Comparison of ENCODE assay signal across 8 cellular contexts in the genomic region with DNA sequence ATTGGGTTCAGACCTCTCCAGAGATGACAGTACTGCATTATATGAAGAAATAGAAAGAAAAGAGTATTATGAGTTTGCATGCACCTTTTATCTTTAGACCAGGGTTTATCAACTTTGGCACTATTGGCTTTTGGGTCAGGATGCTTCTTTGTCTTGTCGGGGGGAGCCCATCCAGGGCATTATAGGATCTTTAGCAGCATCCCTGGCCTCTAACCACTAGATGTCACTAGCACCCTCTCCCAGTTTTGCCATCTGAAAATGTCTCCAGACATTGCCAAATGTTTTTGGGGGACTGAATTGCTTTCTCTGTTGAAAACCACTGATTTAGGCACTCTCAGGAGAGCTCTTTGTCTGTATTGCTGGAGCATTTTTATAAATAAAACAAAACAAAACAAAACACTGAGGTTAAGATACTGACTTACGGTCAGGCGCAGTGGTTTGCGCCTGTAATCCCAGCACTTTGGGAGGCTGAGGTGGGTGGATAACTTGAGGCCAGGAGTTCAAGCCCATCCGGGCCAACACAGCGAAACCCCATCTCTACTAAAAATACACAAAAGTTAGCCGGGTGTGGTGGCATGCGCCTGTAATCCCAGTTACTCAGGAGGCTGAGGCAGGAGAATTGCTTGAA. TPM values are rescaled to one million over a fixed set of nuclear protein-coding genes. Genes with fewer than 3 reads are reported as not detected.
A peak's percentile ranks its signal among the peaks of the same experiment; 100 is the strongest.
DNase-seq lines count a peak whose midpoint lies in the region; ATAC-seq, FAIRE-seq and TF ChIP-seq lines count a peak whose summit lies in the region.

No MANE protein-coding gene starts in this region.

- H3K4me2 ChIP-seq in GM12878 (ENCODE audit: control insufficient read depth, insufficient read depth) = no peak overlapping the region

- H3K9me3 ChIP-seq in GM12878 (replicated peaks; ENCODE audit: control insufficient read depth, insufficient read depth, low read length) = no peaks in the 10 kb centered on the region
- no peaks in the 10 kb centered on the region for H3K9me3 ChIP-seq in tibial nerve

- BruUV-seq in GM12878 (replicated peaks; lab: Mats Ljungman, UMichigan) = no TSS peak

- RAD21 ChIA-PET in GM12878 (lab: Charles Lee; ENCODE audit: unreplicated experiment) = no interaction called here

- TF ChIP-seq CTCF in GM12878 (IDR thresholded peaks at IDR 0.05 in 2 of 3, conservative IDR thresholded peaks at IDR 0.05 in 1 of 3; ENCODE audit: control insufficient read depth in 2 of 3, extremely low read depth in 1 of 3, insufficient read depth in 1 of 3, low read depth in 3 of 3, low read length in 3 of 3) (peak; percentile 83 to 88 (median 87)), tibial nerve (IDR thresholded peaks at IDR 0.05) (peak; percentile 46 to 69 (median 58))

- no peak overlapping the region for H2AFZ ChIP-seq in GM12878 (ENCODE audit: control insufficient read depth, low read depth, low read length)

- TF ChIP-seq EP300 in GM12878 (IDR thresholded peaks at IDR 0.05; ENCODE audit: borderline replicate concordance in 1 of 2, control insufficient read depth in 1 of 2, low read depth in 2 of 2, low read length in 2 of 2) = no peak
- TF ChIP-seq EP300 in tibial nerve (IDR thresholded peaks at IDR 0.05) = no peak

- SMC1A ChIA-PET in GM12878 (lab: Charles Lee; ENCODE audit: uncharacterized antibody, unreplicated experiment) = no interaction called here

- no peaks in the 10 kb centered on the region for H4K20me1 ChIP-seq in GM12878 (ENCODE audit: control insufficient read depth, insufficient read depth)

- CTCF ChIA-PET in GM12878 (lab: Yijun Ruan, JAX) = interaction anchor here (0.7 to 1.0 kb wide), 3 partner anchors 10 to 451 kb away, joined by 3 to 4 read pairs (median 3); no protein-coding TSS in a partner anchor

- POLR2A ChIA-PET in GM12878 (lab: Charles Lee) = no interaction called here

- H3K27ac ChIP-seq in GM12878 (ENCODE audit: control insufficient read depth, insufficient read depth) = no peak overlapping the region
- H3K27ac ChIP-seq in tibial nerve = peak overlapping the region in 2 of 4 donors; percentile 50 to 78

- in situ Hi-C loops in GM12878 (cut with MboI) = loop anchor here (5.0 kb wide), 2 partner anchors 211 to 676 kb away; no protein-coding TSS in a partner anchor

- no peaks in the 10 kb centered on the region for H3K79me2 ChIP-seq in GM12878 (ENCODE audit: control insufficient read depth, insufficient read depth, low read length)

- H3K9ac ChIP-seq in GM12878 (ENCODE audit: control insufficient read depth, insufficient read depth, low read length) = no peak overlapping the region

- TF ChIP-seq RAD21 in GM12878 (IDR thresholded peaks at IDR 0.05; ENCODE audit: insufficient read depth, low read depth, low read length) = peak; percentile 89

- FAIRE-seq in GM12878 (lab: Jason Lieb, UNC) = peak; percentile 47

- DNase-seq in D341Med (ENCODE audit: low spot score) (peak; percentile 39), GM19240 (ENCODE audit: insufficient read length, low spot score) (peak; percentile 41), NOMO-1 treated with dmso at 0.1 percent for 144 hours (lab: John Stamatoyannopoulos, UW; ENCODE audit: unreplicated experiment) (peak; percentile 18), GM12878 (ENCODE audit: low read depth, low spot score) (no peak), left colon (peak in 1 of 2 donors; percentile 15), tibial nerve (ENCODE audit: low spot score in 2 of 2) (peak in 1 of 2 donors; percentile 11), posterior vena cava (ENCODE audit: low spot score) (no peak)

- intact Hi-C loops in GM12878 (cut with micrococcal nuclease; ENCODE audit: unreplicated experiment) (loop anchor here (1.0 to 5.0 kb wide), 6 partner anchors 61 to 684 kb away; no protein-coding TSS in a partner anchor), left colon (cut with DNase I, micrococcal nuclease) (no loop called here), posterior vena cava (cut with DNase I) (no loop called here)

- peak; percentile 90 for ATAC-seq in GM12878
- peak; percentile 48 for ATAC-seq in left colon
- no peak for ATAC-seq in HG03457 (IDR thresholded peaks at IDR 0.05; ENCODE audit: unreplicated experiment)

- no peaks in the 10 kb centered on the region for H3K4me1 ChIP-seq in GM12878 (ENCODE audit: control insufficient read depth, insufficient read depth, low read length)
- peaks cover 0 to 5% (median 0%) of the 10 kb centered on the region in 4 donors for H3K4me1 ChIP-seq in tibial nerve

- TF ChIP-seq POLR2A in GM12878 (IDR thresholded peaks at IDR 0.05; ENCODE audit: low read depth, low read length) (no peak), tibial nerve (IDR thresholded peaks at IDR 0.05) (no peak)

- H3K36me3 ChIP-seq in GM12878 (ENCODE audit: control insufficient read depth in 2 of 2, insufficient read depth in 2 of 2, low read length in 1 of 2) (no peaks in the 10 kb centered on the region), tibial nerve (no peaks in the 10 kb centered on the region)

- 71% methylated on average over 8 of the region's 8 CpGs for WGBS in GM12878 (ENCODE audit: insufficient coverage, insufficient replicate concordance, low lambda C conversion rate, missing lambda C conversion rate)
- WGBS in tibial nerve, 2 donors = 29 to 59% methylated on average over 3 to 8 of the region's 8 CpGs

- H3K4me3 ChIP-seq in GM12878 (no peak overlapping the region), tibial nerve (no peak overlapping the region)

- H3K27me3 ChIP-seq in GM12878 (replicated peaks in 1 of 2; ENCODE audit: control insufficient read depth in 2 of 2, insufficient read depth in 2 of 2, low read length in 1 of 2) = no peaks in the 10 kb centered on the region
- no peaks in the 10 kb centered on the region for H3K27me3 ChIP-seq in tibial nerve

TF ChIP-seq in GM12878, 131 proteins besides CTCF, POLR2A, EP300 and RAD21 (continues in another document):
- TF ChIP-seq, protein P1, sequence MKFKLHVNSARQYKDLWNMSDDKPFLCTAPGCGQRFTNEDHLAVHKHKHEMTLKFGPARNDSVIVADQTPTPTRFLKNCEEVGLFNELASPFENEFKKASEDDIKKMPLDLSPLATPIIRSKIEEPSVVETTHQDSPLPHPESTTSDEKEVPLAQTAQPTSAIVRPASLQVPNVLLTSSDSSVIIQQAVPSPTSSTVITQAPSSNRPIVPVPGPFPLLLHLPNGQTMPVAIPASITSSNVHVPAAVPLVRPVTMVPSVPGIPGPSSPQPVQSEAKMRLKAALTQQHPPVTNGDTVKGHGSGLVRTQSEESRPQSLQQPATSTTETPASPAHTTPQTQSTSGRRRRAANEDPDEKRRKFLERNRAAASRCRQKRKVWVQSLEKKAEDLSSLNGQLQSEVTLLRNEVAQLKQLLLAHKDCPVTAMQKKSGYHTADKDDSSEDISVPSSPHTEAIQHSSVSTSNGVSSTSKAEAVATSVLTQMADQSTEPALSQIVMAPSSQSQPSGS (IDR thresholded peaks at IDR 0.05; ENCODE audit: low read length) = no peak
- TF ChIP-seq, protein P2, sequence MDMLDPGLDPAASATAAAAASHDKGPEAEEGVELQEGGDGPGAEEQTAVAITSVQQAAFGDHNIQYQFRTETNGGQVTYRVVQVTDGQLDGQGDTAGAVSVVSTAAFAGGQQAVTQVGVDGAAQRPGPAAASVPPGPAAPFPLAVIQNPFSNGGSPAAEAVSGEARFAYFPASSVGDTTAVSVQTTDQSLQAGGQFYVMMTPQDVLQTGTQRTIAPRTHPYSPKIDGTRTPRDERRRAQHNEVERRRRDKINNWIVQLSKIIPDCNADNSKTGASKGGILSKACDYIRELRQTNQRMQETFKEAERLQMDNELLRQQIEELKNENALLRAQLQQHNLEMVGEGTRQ (IDR thresholded peaks at IDR 0.05; ENCODE audit: borderline replicate concordance, low read depth, low read length) = no peak
- TF ChIP-seq ZBED1 (IDR thresholded peaks at IDR 0.05; ENCODE audit: borderline replicate concordance) = no peak

RNA-seq across cellular contexts. Expression of a gene that starts 23.6 kb away (rescaled TPM):
- 17.6 and 21.4 TPM in 2 replicates for total RNA-seq in GM12878 (2013; cell fraction: nucleolus; rRNA removed)
- total RNA-seq in GM12878 (2014; rRNA removed) = 2.7 and 2.9 TPM in 2 replicates
- total RNA-seq in GM12878 (2014; rRNA removed; fragmentation: Illumina TruSeq; extraction: Trizol) = 3.5 and 5.9 TPM in 2 replicates
- 4.2 and 6.0 TPM in 2 replicates for total RNA-seq in GM12878 (2021)
- 2.5 TPM for polyA plus RNA-seq in GM12878 (2011; ENCODE audit: low read depth)
- polyA plus RNA-seq in GM12878 (2011; rRNA removed) = 5.4 and 6.0 TPM in 2 replicates
- polyA plus RNA-seq in GM12878 (2011; cell fraction: cytosol; rRNA removed) = 2.9 and 3.3 TPM in 2 replicates
- polyA plus RNA-seq in GM12878 (2011; cell fraction: nucleus; rRNA removed) = 5.5 and 6.8 TPM in 2 replicates
- polyA plus RNA-seq in GM12878 (2012) = 2.2 and 3.8 TPM in 2 replicates
- polyA plus RNA-seq in GM12878 (2014; fragmentation: Illumina TruSeq; extraction: Trizol) = 3.9 and 5.2 TPM in 2 replicates
- polyA plus RNA-seq in GM12878 (2014; fragmentation: Nextera tagmentation; extraction: Ambion mirVana) = 1 to 10 TPM; 1.2 to 2.5 TPM
- 2.6 and 4.2 TPM in 2 replicates for polyA plus RNA-seq in GM12878 (2014; rRNA removed)
- polyA plus RNA-seq in GM12878 (2016; fragmentation: Nextera tagmentation; extraction: Ambion mirVana) = 1 to 10 TPM; 2.3 to 2.8 TPM
- polyA minus RNA-seq in GM12878 (2011; rRNA and poly(A)+ RNA removed) = 9.2 and 10.4 TPM in 2 replicates
- 1.2 and 1.7 TPM in 2 replicates for polyA minus RNA-seq in GM12878 (2011; cell fraction: cytosol; rRNA and poly(A)+ RNA removed)
- 3.4 and 8.4 TPM in 2 replicates for polyA minus RNA-seq in GM12878 (2011; cell fraction: nucleus; rRNA and poly(A)+ RNA removed)
- total RNA-seq in left colon = 1 to 10 TPM; 7.7 to 8.1 TPM
- total RNA-seq in tibial nerve = 10 to 100 TPM in 3 of 4 donors, 1 to 10 TPM in 1; 9.6 to 17.6 (median 12.5) TPM
- 10 to 100 TPM; 16.9 to 23.1 TPM for total RNA-seq in posterior vena cava

RNA-seq across cellular contexts. Expression of a gene that starts 28.6 kb away (rescaled TPM):
- total RNA-seq in GM12878 (2013; cell fraction: nucleolus; rRNA removed) = 18.8 and 19.6 TPM in 2 replicates
- total RNA-seq in GM12878 (2014; rRNA removed) = 8.2 and 8.8 TPM in 2 replicates
- 17.4 and 19.7 TPM in 2 replicates for total RNA-seq in GM12878 (2014; rRNA removed; fragmentation: Illumina TruSeq; extraction: Trizol)
- total RNA-seq in GM12878 (2021) = 11.7 and 12.8 TPM in 2 replicates
- 17.7 TPM for polyA plus RNA-seq in GM12878 (2011; ENCODE audit: low read depth)
- 22.3 and 26.5 TPM in 2 replicates for polyA plus RNA-seq in GM12878 (2011; rRNA removed)
- 9.0 and 9.6 TPM in 2 replicates for polyA plus RNA-seq in GM12878 (2011; cell fraction: cytosol; rRNA removed)
- polyA plus RNA-seq in GM12878 (2011; cell fraction: nucleus; rRNA removed) = 21.9 and 23.6 TPM in 2 replicates
- polyA plus RNA-seq in GM12878 (2012) = 20.0 and 20.4 TPM in 2 replicates
- polyA plus RNA-seq in GM12878 (2014; fragmentation: Illumina TruSeq; extraction: Trizol) = 34.1 and 44.8 TPM in 2 replicates
- 10 to 100 TPM; 10.5 to 14.0 TPM for polyA plus RNA-seq in GM12878 (2014; fragmentation: Nextera tagmentation; extraction: Ambion mirVana)
- polyA plus RNA-seq in GM12878 (2014; rRNA removed) = 19.5 and 20.8 TPM in 2 replicates
- 10 to 100 TPM; 15.5 to 15.7 TPM for polyA plus RNA-seq in GM12878 (2016; fragmentation: Nextera tagmentation; extraction: Ambion mirVana)
- polyA minus RNA-seq in GM12878 (2011; rRNA and poly(A)+ RNA removed) = 7.5 and 9.7 TPM in 2 replicates
- 3.3 and 7.2 TPM in 2 replicates for polyA minus RNA-seq in GM12878 (2011; cell fraction: cytosol; rRNA and poly(A)+ RNA removed)
- 4.1 and 10.8 TPM in 2 replicates for polyA minus RNA-seq in GM12878 (2011; cell fraction: nucleus; rRNA and poly(A)+ RNA removed)
- total RNA-seq in left colon = 1 to 10 TPM; 8.6 to 9.1 TPM
- total RNA-seq in tibial nerve = 10 to 100 TPM in 2 of 4 donors, 1 to 10 TPM in 2; 2.4 to 12.8 (median 9.3) TPM
- 10 to 100 TPM; 11.1 to 13.1 TPM for total RNA-seq in posterior vena cava

Comparison
In these comparisons a context has a peak if more than half of its experiments do, and no peak if none do; other contexts are left out.
1. DNase-seq: peak in D341Med (single experiment), GM19240 (single experiment) and NOMO-1 treated with dmso at 0.1 percent for 144 hours (single experiment); none in GM12878 (single experiment) and posterior vena cava (single experiment).